Comparison of ENCODE assay signal across 13 cellular contexts in the genomic region with DNA sequence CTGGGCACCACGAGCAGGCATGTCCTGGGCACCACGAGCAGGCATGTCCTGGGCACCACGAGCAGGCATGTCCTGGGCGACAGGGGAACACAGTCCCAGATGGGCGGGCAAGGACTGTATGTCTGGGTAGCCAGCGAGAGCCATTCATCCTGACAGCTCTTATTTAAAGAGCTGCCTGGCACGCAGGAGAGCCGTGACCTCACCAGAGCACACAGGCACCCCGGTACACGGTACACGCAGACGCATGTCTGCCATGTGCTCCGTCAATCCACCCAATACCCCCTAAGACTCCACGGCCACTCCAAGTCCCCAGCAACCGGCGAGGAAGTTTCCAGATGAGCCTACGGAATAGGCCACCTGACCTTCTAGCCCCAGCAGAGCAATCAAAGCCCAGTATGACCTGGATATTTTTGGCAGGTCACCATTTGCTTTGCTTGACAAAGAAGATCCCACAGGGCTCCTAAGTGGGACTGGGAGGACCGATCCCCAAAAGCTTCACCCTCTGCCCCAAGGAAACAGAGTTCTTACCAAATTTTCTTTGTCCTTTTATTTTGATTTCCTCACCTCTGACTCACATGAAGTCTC.
"Had no signal": no experiment of that assay in that cellular context is flagged by ENCODE, and none has a peak within 500 bp of the region (broad histone marks: within the 10 kb centered on the region; RNA-seq: fewer than 3 reads in every experiment).

No MANE protein-coding gene starts in this region.

- H3K9me3 Mint-ChIP-seq: activated T-cell treated with anti-CD3 and anti-CD28 coated beads, Interleukin-2, amount 50 U/mL, for 24 hours; natural killer cell had no signal

- H3K4me3 Mint-ChIP-seq: activated CD8-positive, alpha-beta memory T cell treated with anti-CD3 and anti-CD28 coated beads, Interleukin-2, amount 10 ng/mL, durations not matched to agents 7 days and 5 days; activated naive CD8-positive, alpha-beta T cell; activated T-cell treated with anti-CD3 and anti-CD28 coated beads, Interleukin-2, amount 50 U/mL, for 24 hours; natural killer cell had no signal

- H3K36me3 Mint-ChIP-seq: activated CD8-positive, alpha-beta memory T cell treated with anti-CD3 and anti-CD28 coated beads, Interleukin-2, amount 10 ng/mL, durations not matched to agents 7 days and 5 days; activated naive CD8-positive, alpha-beta T cell; natural killer cell had no signal

- H3K27ac ChIP-seq: hepatocyte, tibial artery had no signal

- H3K36me3 ChIP-seq: tibial artery had no signal

- H2AFZ ChIP-seq: hepatocyte had no signal

- H3K4me1 Mint-ChIP-seq: activated CD8-positive, alpha-beta memory T cell treated with anti-CD3 and anti-CD28 coated beads, Interleukin-2, amount 10 ng/mL, durations not matched to agents 7 days and 5 days; natural killer cell had no signal

- H3K4me1 ChIP-seq: tibial artery had no signal

- H3K27ac Mint-ChIP-seq: activated CD8-positive, alpha-beta memory T cell treated with anti-CD3 and anti-CD28 coated beads, Interleukin-2, amount 10 ng/mL, durations not matched to agents 7 days and 5 days; activated naive CD8-positive, alpha-beta T cell; activated T-cell treated with anti-CD3 and anti-CD28 coated beads, Interleukin-2, amount 50 U/mL, for 24 hours; natural killer cell had no signal

- H3K4me3 ChIP-seq: hepatocyte, mucosa of descending colon, tibial artery had no signal

- FAIRE-seq: bronchial epithelial cell, colon, frontal cortex had no signal

- H3K4me2 ChIP-seq: hepatocyte had no signal

- H3K27me3 ChIP-seq: hepatocyte, tibial artery had no signal

- H3K79me2 ChIP-seq: hepatocyte had no signal

- DNase-seq: activated CD4-positive, alpha-beta T cell treated with anti-CD3 and anti-CD28 coated beads, Interleukin-2, amount 50 U/mL, for 4 hours; activated CD4-positive, CD25-positive, alpha-beta regulatory T cell treated with anti-CD3 and anti-CD28 coated beads, Interleukin-2, amount 50 U/mL, for 72 hours; activated CD8-positive, alpha-beta memory T cell treated with anti-CD3 and anti-CD28 coated beads, Interleukin-2, amount 10 ng/mL, durations not matched to agents 7 days and 5 days; activated effector memory CD4-positive, alpha-beta T cell treated with Interleukin-2 at 50 U/mL for 16 hours; activated T-cell treated with anti-CD3 and anti-CD28 coated beads, Interleukin-2, amount 50 U/mL, for 24 hours; natural killer cell; tibial artery had no signal

- H3K9me3 ChIP-seq: mucosa of descending colon, tibial artery had no signal

- ATAC-seq: activated CD8-positive, alpha-beta memory T cell treated with anti-CD3 and anti-CD28 coated beads, Interleukin-2, amount 10 ng/mL, durations not matched to agents 7 days and 5 days; natural killer cell had no signal
